ENCODE assay signal across 10 cellular contexts in the genomic region with DNA sequence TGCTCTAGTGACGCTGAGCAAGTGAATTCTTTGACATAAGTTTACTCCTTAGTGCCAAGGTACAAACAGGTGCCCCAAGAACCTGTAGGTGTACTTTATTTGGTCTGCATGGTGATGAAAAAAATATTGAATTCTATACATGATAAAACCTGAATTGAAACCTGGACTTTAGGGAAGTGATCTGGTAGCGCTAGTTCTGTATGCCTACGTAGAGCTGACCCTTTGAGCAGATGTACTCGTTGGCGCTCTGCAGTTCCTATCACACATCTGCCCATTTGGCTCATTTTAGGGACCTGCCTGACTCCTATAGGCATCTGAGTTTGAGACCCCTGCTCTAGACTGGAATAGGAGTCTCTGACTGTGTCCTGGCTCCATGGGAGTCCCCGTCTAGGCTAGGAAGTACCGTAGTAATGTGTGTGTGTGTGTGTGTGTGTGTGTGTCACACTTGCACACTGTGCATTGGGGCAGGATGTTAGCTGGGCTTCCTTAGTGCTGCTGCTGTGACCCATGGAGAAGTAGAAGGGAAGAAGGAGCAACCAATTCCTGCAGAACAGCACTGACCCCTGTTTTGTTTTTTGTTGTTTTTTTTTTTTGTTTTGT. TPM values are rescaled to one million over a fixed set of nuclear protein-coding genes. Genes with fewer than 3 reads are reported as not detected.
A peak's percentile ranks its signal among the peaks of the same experiment; 100 is the strongest.
DNase-seq lines count a peak whose midpoint lies in the region; ATAC-seq and TF ChIP-seq lines count a peak whose summit lies in the region.
"Had no signal": no experiment of that assay in that cellular context is flagged by ENCODE, and none has a peak within 500 bp of the region (broad histone marks: within the 10 kb centered on the region; RNA-seq: fewer than 3 reads in every experiment).

No MANE protein-coding gene starts in this region.

- no peak overlapping the region for H3K56ac ChIP-seq in H9 (ENCODE audit: insufficient read length, low read depth, low read length)

- no peak overlapping the region for H2AK5ac ChIP-seq in H9 (ENCODE audit: insufficient read length, low read length)

- no peaks in the 10 kb centered on the region for H3K27me3 ChIP-seq in right cardiac atrium (ENCODE audit: control insufficient read depth, insufficient read depth)
- no peaks in the 10 kb centered on the region for H3K27me3 ChIP-seq in H9 (ENCODE audit: insufficient read depth, low read length)

- TF ChIP-seq CTCF in OCI-LY7 (conservative IDR thresholded peaks at IDR 0.05; ENCODE audit: low read length), result no peak
- TF ChIP-seq CTCF in H9 (conservative IDR thresholded peaks at IDR 0.05), result no peak

- H3K4me3 Mint-ChIP-seq in stimulated activated naive CD8-positive, alpha-beta T cell treated with anti-CD3 and anti-CD28 coated beads, Interleukin-15, Interleukin-2, amounts not matched to agents 100 ng/mL and 50 ng/mL, for 24 hours, result peak overlapping the region; percentile 99
- H3K4me3 Mint-ChIP-seq in H9, result no peak overlapping the region
- H3K4me3 Mint-ChIP-seq: neural crest cell had no signal

- H3K36me3 ChIP-seq in OCI-LY7 (ENCODE audit: insufficient read depth, low read length), result peaks cover 99% of the 10 kb centered on the region

- no peaks in the 10 kb centered on the region for H3K9me2 ChIP-seq in OCI-LY7 (ENCODE audit: insufficient read depth, low read length)

- H4K91ac ChIP-seq in H9 (ENCODE audit: insufficient read length, low read depth, low read length), result no peak overlapping the region

- no peak for ATAC-seq in stimulated activated naive CD8-positive, alpha-beta T cell treated with anti-CD3 and anti-CD28 coated beads, Interleukin-15, Interleukin-2, amounts not matched to agents 100 U/mL and 50 U/mL, for 24 hours
- ATAC-seq in right cardiac atrium, result no peak

- WGBS in right cardiac atrium, result 76% methylated on average over 7 of the region's 7 CpGs
- WGBS in H9 (ENCODE audit: extremely low coverage, insufficient read length, low lambda C conversion rate), result no CpG with 5 or more reads among the region's 7 CpGs

- no peaks in the 10 kb centered on the region for H3K9me3 Mint-ChIP-seq in stimulated activated naive CD8-positive, alpha-beta T cell treated with anti-CD3 and anti-CD28 coated beads, Interleukin-15, Interleukin-2, amounts not matched to agents 100 ng/mL and 50 ng/mL, for 24 hours
- no peaks in the 10 kb centered on the region for H3K9me3 Mint-ChIP-seq in H9
- H3K9me3 Mint-ChIP-seq: neural crest cell had no signal

- no peak overlapping the region for H4K5ac ChIP-seq in H9 (ENCODE audit: insufficient read length, low read depth, low read length)

- no TSS peak for BruUV-seq in OCI-LY7 (replicated peaks; lab: Mats Ljungman, UMichigan)

- H3K4me1 ChIP-seq in OCI-LY7 (ENCODE audit: insufficient read depth, low read length, poor library complexity, severe bottlenecking), result peaks cover 59% of the 10 kb centered on the region
- peaks cover 5% of the 10 kb centered on the region for H3K4me1 ChIP-seq in right cardiac atrium (ENCODE audit: control insufficient read depth, insufficient read depth, low read length)
- peaks cover 4% of the 10 kb centered on the region; the same call in 1 of the 2 replicates for H3K4me1 ChIP-seq in H9 (ENCODE audit: insufficient read depth, low read length)

- H3K27ac Mint-ChIP-seq in stimulated activated naive CD8-positive, alpha-beta T cell treated with anti-CD3 and anti-CD28 coated beads, Interleukin-15, Interleukin-2, amounts not matched to agents 100 ng/mL and 50 ng/mL, for 24 hours, result peak overlapping the region; percentile 98
- no peak overlapping the region for H3K27ac Mint-ChIP-seq in H9

- H3K27me3 Mint-ChIP-seq in stimulated activated naive CD8-positive, alpha-beta T cell treated with anti-CD3 and anti-CD28 coated beads, Interleukin-15, Interleukin-2, amounts not matched to agents 100 ng/mL and 50 ng/mL, for 24 hours, result no peaks in the 10 kb centered on the region
- peaks cover 4% of the 10 kb centered on the region for H3K27me3 Mint-ChIP-seq in H9 (ENCODE audit: low read depth)

- peak overlapping the region; percentile 98 for H3K27ac ChIP-seq in OCI-LY7 (ENCODE audit: low read depth, low read length, poor library complexity, severe bottlenecking)
- H3K27ac ChIP-seq in right cardiac atrium (ENCODE audit: low read length), result peak overlapping the region; percentile 73
- H3K27ac ChIP-seq in H9 (ENCODE audit: insufficient read length, low read depth, low read length), result no peak overlapping the region

- H2BK20ac ChIP-seq in H9 (ENCODE audit: low read depth, low read length, poor library complexity, severe bottlenecking), result no peak overlapping the region

- H3K14ac ChIP-seq in H9 (ENCODE audit: insufficient read depth, low read length), result no peak overlapping the region

- no peak for DNase-seq in stimulated activated naive CD8-positive, alpha-beta T cell treated with anti-CD3 and anti-CD28 coated beads, Interleukin-15, Interleukin-2, amounts not matched to agents 100 U/mL and 50 U/mL, for 24 hours
- DNase-seq in OCI-LY7 (ENCODE audit: low spot score), result peak; percentile 58
- no peak for DNase-seq in right cardiac atrium
- DNase-seq in NCI-H146 (lab: John Stamatoyannopoulos, UW), result no peak
- no peak for DNase-seq in H9
- DNase-seq in inferior parietal cortex (ENCODE audit: extremely low spot score), result no peak
- DNase-seq in NCI-H748 (lab: John Stamatoyannopoulos, UW; ENCODE audit: unreplicated experiment), result no peak
- DNase-seq: NCI-H2227 treated with DMSO at 0.1 percent for 48 hours had no signal

- H2BK15ac ChIP-seq in H9 (ENCODE audit: low read depth, low read length), result no peak overlapping the region

- POLR2A ChIA-PET in OCI-LY7 (lab: Charles Lee), result interaction anchor here (1.3 to 2.4 kb wide), 4 partner anchors 13 to 36 kb away, joined by 5 to 10 read pairs (median 5); no protein-coding TSS in a partner anchor

- no peak overlapping the region for H2BK12ac ChIP-seq in H9 (ENCODE audit: insufficient read length, low read depth, low read length)

- no peaks in the 10 kb centered on the region for H3K23me2 ChIP-seq in H9 (ENCODE audit: insufficient read length, low read depth, low read length, poor library complexity, severe bottlenecking)

- H2BK5ac ChIP-seq in H9 (ENCODE audit: insufficient read length, low read length), result no peak overlapping the region

- H3K9me3 ChIP-seq in OCI-LY7 (ENCODE audit: low read length) (no peaks in the 10 kb centered on the region), right cardiac atrium (ENCODE audit: control insufficient read depth, low read length) (no peaks in the 10 kb centered on the region), H9 (ENCODE audit: control insufficient read depth, low read depth, low read length) (no peaks in the 10 kb centered on the region)

- H3K9ac ChIP-seq in H9 (ENCODE audit: extremely low read depth, insufficient read length, low read length), result no peak overlapping the region

- H3K18ac ChIP-seq in H9 (ENCODE audit: insufficient read length, low read depth, low read length), result no peak overlapping the region

- no peak overlapping the region for H3K4ac ChIP-seq in H9 (ENCODE audit: low read depth, low read length)

- no peak overlapping the region for H2BK120ac ChIP-seq in H9 (ENCODE audit: low read depth, low read length, poor library complexity, severe bottlenecking)

- no peak overlapping the region for H4K8ac ChIP-seq in H9 (replicated peaks; ENCODE audit: insufficient read length, low read depth, low read length)

- H3K79me1 ChIP-seq in H9 (ENCODE audit: insufficient read depth, low read depth, low read length, poor library complexity, severe bottlenecking), result no peaks in the 10 kb centered on the region

- H3K79me2 ChIP-seq in OCI-LY7 (ENCODE audit: insufficient read depth, low read depth, low read length), result peaks cover 79% of the 10 kb centered on the region
- H3K79me2 ChIP-seq in H9 (ENCODE audit: insufficient read depth, low read length), result no peaks in the 10 kb centered on the region

- peak overlapping the region; percentile 91 for H3K4me2 ChIP-seq in OCI-LY7 (ENCODE audit: low read length)
- H3K4me2 ChIP-seq in H9 (ENCODE audit: insufficient read depth, insufficient read length, low read length), result no peak overlapping the region

- peaks cover 91% of the 10 kb centered on the region for H3K4me1 Mint-ChIP-seq in stimulated activated naive CD8-positive, alpha-beta T cell treated with anti-CD3 and anti-CD28 coated beads, Interleukin-15, Interleukin-2, amounts not matched to agents 100 ng/mL and 50 ng/mL, for 24 hours (ENCODE audit: low read depth)
- peaks cover 31 to 33% of the 10 kb centered on the region in 2 experiments for H3K4me1 Mint-ChIP-seq in H9

- peaks cover 87% of the 10 kb centered on the region for H3K36me3 Mint-ChIP-seq in stimulated activated naive CD8-positive, alpha-beta T cell treated with anti-CD3 and anti-CD28 coated beads, Interleukin-15, Interleukin-2, amounts not matched to agents 100 ng/mL and 50 ng/mL, for 24 hours (ENCODE audit: low read depth)
- H3K36me3 Mint-ChIP-seq in H9 (ENCODE audit: insufficient read depth in 1 of 3, low read depth in 3 of 3), result peaks cover 0 to 2% (median 0%) of the 10 kb centered on the region in 3 experiments; a peak in 1 of 7 replicates

- H3K4me3 ChIP-seq in OCI-LY7 (ENCODE audit: low read depth, low read length, poor library complexity, severe bottlenecking) (peak overlapping the region; percentile 92), right cardiac atrium (ENCODE audit: low read length) (no peak overlapping the region)

- H3T11ph ChIP-seq in H9 (ENCODE audit: low read length), result no peak overlapping the region

- no peak overlapping the region for H3K23ac ChIP-seq in H9 (ENCODE audit: insufficient read length, low read depth, low read length)

- H4K20me1 ChIP-seq in OCI-LY7 (ENCODE audit: insufficient read depth, low read length) (peaks cover 26% of the 10 kb centered on the region; the same call in 1 of the 2 replicates), H9 (ENCODE audit: control insufficient read depth, insufficient read depth, insufficient read length) (no peaks in the 10 kb centered on the region)

- intact Hi-C loops in OCI-LY7 (cut with micrococcal nuclease; ENCODE audit: unreplicated experiment) (no loop called here), right cardiac atrium (cut with DNase I) (no loop called here)

- no peak overlapping the region for H2AFZ ChIP-seq in OCI-LY7 (ENCODE audit: low read length)
- no peak overlapping the region for H2AFZ ChIP-seq in H9 (ENCODE audit: low read length)

- CTCF ChIA-PET in OCI-LY7 (lab: Charles Lee; ENCODE audit: unreplicated experiment), result no interaction called here

RNA-seq across cellular contexts. Expression of gene STARD5, which starts 21.2 kb away (rescaled TPM):
- total RNA-seq in OCI-LY7 (2014; rRNA removed; shearing (Covaris generic)), result 12.4 and 20.3 TPM in 2 replicates
- total RNA-seq in OCI-LY7 (2022) (6.5 and 8.3 TPM in 2 replicates), right cardiac atrium (1 to 10 TPM; 1.7 to 5.3 (median 3.3) TPM), H9 (2021) (2.3 and 2.4 TPM in 2 replicates)
- polyA plus RNA-seq in right cardiac atrium, result 2.7 TPM
